9 cellular contexts compared by ENCODE assay signal in genomic region chr17:48612854-48613691, GRCh38. TPM values are rescaled to one million over a fixed set of nuclear protein-coding genes. Genes with fewer than 3 reads are reported as not detected.
A peak's percentile ranks its signal among the peaks of the same experiment; 100 is the strongest.
DNase-seq lines count a peak whose midpoint lies in the region; ATAC-seq and TF ChIP-seq lines count a peak whose summit lies in the region.
"Had no signal": no experiment of that assay in that cellular context is flagged by ENCODE, and none has a peak within 500 bp of the region (broad histone marks: within the 10 kb centered on the region; RNA-seq: fewer than 3 reads in every experiment).

No MANE protein-coding gene starts in this region.

- H3K36me3 ChIP-seq in CD8-positive, alpha-beta memory T cell (ENCODE audit: insufficient read depth, low read length) = no peaks in the 10 kb centered on the region
- no peaks in the 10 kb centered on the region for H3K36me3 ChIP-seq in HCT116 (ENCODE audit: control insufficient read depth in 1 of 2, insufficient read depth in 2 of 2, low read length in 2 of 2)

- H3K27ac Mint-ChIP-seq in CD8-positive, alpha-beta memory T cell = peak overlapping the region in 3 of 8 donors; percentile 3 to 51 (median 43)
- no peak overlapping the region for H3K27ac Mint-ChIP-seq in T-helper 17 cell
- peak overlapping the region; percentile 7 to 78 for H3K27ac Mint-ChIP-seq in natural killer cell

- no peak overlapping the region for H3K27ac ChIP-seq in CD8-positive, alpha-beta memory T cell (ENCODE audit: low read depth, low read length)
- peak overlapping the region; percentile 98 for H3K27ac ChIP-seq in HCT116 (ENCODE audit: low read depth, low read length)

- H3K9me3 ChIP-seq in CD8-positive, alpha-beta memory T cell (ENCODE audit: low read length) = no peaks in the 10 kb centered on the region
- H3K9me3 ChIP-seq in HCT116 (ENCODE audit: control insufficient read depth in 1 of 2, insufficient read depth in 1 of 2, low read depth in 1 of 2, low read length in 2 of 2) = no peaks in the 10 kb centered on the region
- H3K9me3 ChIP-seq in T-helper 17 cell (ENCODE audit: control insufficient read depth, low read length, poor library complexity, severe bottlenecking) = no peaks in the 10 kb centered on the region

- no peak for TF ChIP-seq POLR2A in HCT116 (IDR thresholded peaks at IDR 0.05; ENCODE audit: borderline replicate concordance, extremely low read depth, insufficient read depth, insufficient read length)

- ATAC-seq in HCT116 (peak; percentile 19), T-helper 17 cell (peak; percentile 78), natural killer cell (peak; percentile 75 to 78 (median 78)), HG03175 (IDR thresholded peaks at IDR 0.05; ENCODE audit: unreplicated experiment) (no peak), HG03159 (IDR thresholded peaks at IDR 0.05; ENCODE audit: unreplicated experiment) (no peak)
- ATAC-seq: K562 had no signal

- peaks cover 53% of the 10 kb centered on the region for H3K4me1 ChIP-seq in CD8-positive, alpha-beta memory T cell (ENCODE audit: insufficient read depth, low read length)
- H3K4me1 ChIP-seq in HCT116 (ENCODE audit: control insufficient read depth in 1 of 2, insufficient read depth in 2 of 2, low read length in 2 of 2) = peaks cover 19 to 58% of the 10 kb centered on the region in 2 experiments; a peak in 3 of 4 replicates

- peak overlapping the region; percentile 19 for H2AFZ ChIP-seq in HCT116 (ENCODE audit: low read depth, low read length, poor library complexity, severe bottlenecking)

- peaks cover 77 to 82% of the 10 kb centered on the region in 2 donors for H3K27me3 Mint-ChIP-seq in CD8-positive, alpha-beta memory T cell
- peaks cover 85% of the 10 kb centered on the region for H3K27me3 Mint-ChIP-seq in T-helper 17 cell
- peaks cover 54% of the 10 kb centered on the region in 2 donors for H3K27me3 Mint-ChIP-seq in natural killer cell (ENCODE audit: low read depth in 2 of 2)

- peaks cover 0 to 6% (median 2%) of the 10 kb centered on the region in 3 donors for H3K36me3 Mint-ChIP-seq in CD8-positive, alpha-beta memory T cell
- peaks cover 6% of the 10 kb centered on the region for H3K36me3 Mint-ChIP-seq in T-helper 17 cell (ENCODE audit: low read depth)
- H3K36me3 Mint-ChIP-seq in natural killer cell = peaks cover 7% of the 10 kb centered on the region

- H3K27me3 ChIP-seq in CD8-positive, alpha-beta memory T cell (ENCODE audit: insufficient read depth, low read length, poor library complexity, severe bottlenecking) = peaks cover 70% of the 10 kb centered on the region
- no peaks in the 10 kb centered on the region for H3K27me3 ChIP-seq in HCT116 (ENCODE audit: insufficient read depth, low read length)

- RAD21 ChIA-PET in HCT116 (lab: Charles Lee; ENCODE audit: low non-redundant PET in 1 of 2, low total read pairs in 2 of 2, uncharacterized antibody in 2 of 2, unreplicated experiment in 2 of 2) = interaction anchor here in 1 of 2 experiments (0.7 kb wide), 1 partner anchor 210 kb away, joined by 3 read pairs; no protein-coding TSS in a partner anchor

- H3K9me3 Mint-ChIP-seq in CD8-positive, alpha-beta memory T cell = peaks cover 0 to 4% (median 0%) of the 10 kb centered on the region in 5 donors
- H3K9me3 Mint-ChIP-seq in natural killer cell = no peaks in the 10 kb centered on the region

- H3K9ac ChIP-seq in HCT116 (ENCODE audit: low read length) = peak overlapping the region; percentile 97

- peak overlapping the region; percentile 95 for H3K4me2 ChIP-seq in HCT116 (ENCODE audit: low read length)

- CTCF ChIA-PET in CD8-positive, alpha-beta memory T cell (lab: Charles Lee) = interaction anchor here (0.7 to 2.4 kb wide), 12 partner anchors 11 to 533 kb away, joined by 3 to 25 read pairs (median 3); partner anchors contain the start of gene HOXB9
- CTCF ChIA-PET in HCT116 (lab: Charles Lee) = interaction anchor here (0.6 to 1.4 kb wide), 20 partner anchors 9 to 588 kb away, joined by 3 to 11 read pairs (median 4); partner anchors contain the start of genes HOXB5 and HOXB9

- no TSS peak for BruUV-seq in HCT116 (replicated peaks; lab: Mats Ljungman, UMichigan)

- peaks cover 40 to 65% (median 55%) of the 10 kb centered on the region in 3 donors for H3K4me1 Mint-ChIP-seq in CD8-positive, alpha-beta memory T cell
- H3K4me1 Mint-ChIP-seq in T-helper 17 cell (peaks cover 40% of the 10 kb centered on the region), natural killer cell (peaks cover 49 to 53% of the 10 kb centered on the region in 2 donors)

- no peaks in the 10 kb centered on the region for H4K20me1 ChIP-seq in HCT116 (ENCODE audit: insufficient read depth)

- peak overlapping the region; percentile 81 to 91 (median 88) for H3K4me3 Mint-ChIP-seq in CD8-positive, alpha-beta memory T cell
- H3K4me3 Mint-ChIP-seq in T-helper 17 cell (peak overlapping the region; percentile 95), natural killer cell (peak overlapping the region; percentile 89)

- intact Hi-C loops in HCT116 (cut with micrococcal nuclease) = loop anchor here (2.0 to 10.0 kb wide), 2 partner anchors 128 to 352 kb away; no protein-coding TSS in a partner anchor
- intact Hi-C loops in natural killer cell (cut with micrococcal nuclease) = loop anchor here (2.0 to 10.0 kb wide), 3 partner anchors 16 to 142 kb away; partner anchors contain the start of genes PRAC1 and PRAC2

- DNase-seq in CD8-positive, alpha-beta memory T cell = peak in 4 of 5 donors; percentile 46 to 67 (median 50)
- DNase-seq in HCT116 (ENCODE audit: low read depth, low spot score) (no peak), T-helper 17 cell (peak in 2 of 3 donors; percentile 46 to 50), natural killer cell (peak; percentile 57), Kasumi-1 (lab: John Stamatoyannopoulos, UW) (no peak)
- peak; percentile 33 for DNase-seq in effector CD8-positive, alpha-beta T cell (lab: John Stamatoyannopoulos, UW)

- H3K9me2 ChIP-seq in HCT116 (ENCODE audit: insufficient read depth) = no peaks in the 10 kb centered on the region

- H3K79me2 ChIP-seq in HCT116 (ENCODE audit: insufficient read depth, low read length) = peaks cover 88% of the 10 kb centered on the region

- no peak for TF ChIP-seq RAD21 in HCT116 (IDR thresholded peaks at IDR 0.05; ENCODE audit: low read depth)

- TF ChIP-seq CTCF in HCT116 (IDR thresholded peaks at IDR 0.05 in 2 of 3, conservative IDR thresholded peaks at IDR 0.05 in 1 of 3; ENCODE audit: borderline replicate concordance in 1 of 3, insufficient read depth in 1 of 3, low read depth in 2 of 3, low read length in 2 of 3) (peak in 1 of 3 experiments; percentile 14; a peak in 2 of 6 replicates), natural killer cell (IDR thresholded peaks at IDR 0.05) (peak; percentile 30)

- H3K4me3 ChIP-seq in CD8-positive, alpha-beta memory T cell (ENCODE audit: low read length) = peak overlapping the region; percentile 62
- peak overlapping the region; percentile 80 to 90 for H3K4me3 ChIP-seq in HCT116 (replicated peaks in 1 of 2; ENCODE audit: low read depth in 1 of 2, low read length in 2 of 2)
- H3K4me3 ChIP-seq: K562 had no signal

- POLR2A ChIA-PET in CD8-positive, alpha-beta memory T cell (lab: Charles Lee) = interaction anchor here (0.5 to 0.7 kb wide), 4 partner anchors 12 to 226 kb away, joined by 3 read pairs; no protein-coding TSS in a partner anchor
- POLR2A ChIA-PET in HCT116 (lab: Charles Lee) = interaction anchor here (0.6 to 1.9 kb wide), 5 partner anchors 13 to 587 kb away, joined by 3 to 11 read pairs (median 3); partner anchors contain the start of gene HOXB9

RNA-seq across cellular contexts. Expression of gene HOXB8, which starts 2.0 kb away (rescaled TPM):
- total RNA-seq in CD8-positive, alpha-beta memory T cell = not detected
- polyA plus RNA-seq in CD8-positive, alpha-beta memory T cell = not detected
- total RNA-seq in HCT116 (2021; ENCODE audit: unreplicated experiment) (44.7 TPM), T-helper 17 cell (not detected), natural killer cell (not detected)
- polyA plus RNA-seq in HCT116 (2012) = 15.4 and 23.9 TPM in 2 replicates

RNA-seq across cellular contexts. Expression of gene HOXB7, which starts 2.3 kb away (rescaled TPM):
- under 1 TPM; 0.89 to 0.96 TPM for total RNA-seq in CD8-positive, alpha-beta memory T cell
- 0.87 TPM for polyA plus RNA-seq in CD8-positive, alpha-beta memory T cell
- total RNA-seq in HCT116 (2021; ENCODE audit: unreplicated experiment) = 33.6 TPM
- polyA plus RNA-seq in HCT116 (2012) = 16.8 and 23.4 TPM in 2 replicates
- total RNA-seq in T-helper 17 cell = under 1 TPM in 1 of 2 donors, not detected in 1; 0.82 TPM
- total RNA-seq in natural killer cell = 1 to 10 TPM in 1 of 3 donors, under 1 TPM in 2; 0.45 to 1.4 (median 0.97) TPM

RNA-seq across cellular contexts. Expression of gene HOXB6, which starts 8.3 kb away (rescaled TPM):
- total RNA-seq in CD8-positive, alpha-beta memory T cell = under 1 TPM; 0.22 to 0.37 TPM
- polyA plus RNA-seq in CD8-positive, alpha-beta memory T cell = not detected
- total RNA-seq in HCT116 (2021; ENCODE audit: unreplicated experiment) = 64.8 TPM
- 17.5 and 28.9 TPM in 2 replicates for polyA plus RNA-seq in HCT116 (2012)
- total RNA-seq in T-helper 17 cell = not detected
- not detected for total RNA-seq in natural killer cell

RNA-seq across cellular contexts. Expression of gene HOXB9, which starts 13.1 kb away (rescaled TPM):
- total RNA-seq in CD8-positive, alpha-beta memory T cell = 1 to 10 TPM; 2.0 to 2.6 TPM
- polyA plus RNA-seq in CD8-positive, alpha-beta memory T cell = not detected
- total RNA-seq in HCT116 (2021; ENCODE audit: unreplicated experiment) (40.1 TPM), T-helper 17 cell (under 1 TPM in 1 of 2 donors, not detected in 1; 0.16 TPM), natural killer cell (1 to 10 TPM in 1 of 3 donors, under 1 TPM in 2; 0.12 to 1.0 (median 0.18) TPM)
- polyA plus RNA-seq in HCT116 (2012) = 30.3 and 41.0 TPM in 2 replicates

RNA-seq across cellular contexts. Expression of gene HOXB5, which starts 19.5 kb away (rescaled TPM):
- not detected for total RNA-seq in CD8-positive, alpha-beta memory T cell
- polyA plus RNA-seq in CD8-positive, alpha-beta memory T cell = not detected
- 19.8 TPM for total RNA-seq in HCT116 (2021; ENCODE audit: unreplicated experiment)
- polyA plus RNA-seq in HCT116 (2012) = 6.5 and 12.0 TPM in 2 replicates
- total RNA-seq in T-helper 17 cell = not detected
- not detected for total RNA-seq in natural killer cell

Comparison
In these comparisons a context has a peak if more than half of its experiments do, and no peak if none do; other contexts are left out.
1. DNase-seq: peak in CD8-positive, alpha-beta memory T cell (4 of 5), T-helper 17 cell (2 of 3), effector CD8-positive, alpha-beta T cell (single experiment) and natural killer cell (single experiment); none in HCT116 (single experiment) and Kasumi-1 (0 of 2).
2. ATAC-seq: peak in HCT116 (single experiment), T-helper 17 cell (single experiment) and natural killer cell (3 of 3); none in HG03175 (single experiment) and HG03159 (single experiment).
3. RNA of gene HOXB8, which starts 2.0 kb away (total RNA-seq): 44.7 TPM in HCT116 (single experiment); not detected in CD8-positive, alpha-beta memory T cell, not detected in T-helper 17 cell and not detected in natural killer cell; every median in the first group is over 10 times any median in the second.
4. RNA of gene HOXB7, which starts 2.3 kb away (total RNA-seq): 33.6 TPM in HCT116 (single experiment); 0.45 to 1.4 TPM in natural killer cell, 0.89 to 0.96 TPM in CD8-positive, alpha-beta memory T cell and 0.82 TPM in T-helper 17 cell; every median in the first group is over 10 times any median in the second.
5. RNA of gene HOXB6, which starts 8.3 kb away (total RNA-seq): 64.8 TPM in HCT116 (single experiment); 0.22 to 0.37 TPM in CD8-positive, alpha-beta memory T cell, not detected in natural killer cell and not detected in T-helper 17 cell; every median in the first group is over 10 times any median in the second.
6. Peak in every context shown above with its lines, with median percentiles within 50 percentile points of each other: H3K4me3 Mint-ChIP-seq.